ENCODE assay signal across 7 cellular contexts in genomic region chr17:35254107-35254802, GRCh38. TPM values are rescaled to one million over a fixed set of nuclear protein-coding genes. Genes with fewer than 3 reads are reported as not detected.
A peak's percentile ranks its signal among the peaks of the same experiment; 100 is the strongest.
DNase-seq lines count a peak whose midpoint lies in the region; ATAC-seq, FAIRE-seq and TF ChIP-seq lines count a peak whose summit lies in the region.

No MANE protein-coding gene starts in this region.

- FAIRE-seq in keratinocyte (lab: Jason Lieb, UNC) = peak; percentile 97

- no peaks in the 10 kb centered on the region for H3K9me3 ChIP-seq in keratinocyte (ENCODE audit: control insufficient read depth, low read depth, low read length)
- no peaks in the 10 kb centered on the region for H3K9me3 ChIP-seq in thoracic aorta

- H3K4me1 ChIP-seq in keratinocyte (ENCODE audit: control insufficient read depth, extremely low read depth, insufficient read depth, low read length) = peaks cover 23% of the 10 kb centered on the region
- H3K4me1 ChIP-seq in thoracic aorta (ENCODE audit: control insufficient read depth in 1 of 2, low read depth in 2 of 2) = peaks cover 9 to 31% of the 10 kb centered on the region in 2 donors

- H3K9ac ChIP-seq in keratinocyte (ENCODE audit: control insufficient read depth, extremely low read depth, insufficient read depth, low read length) = no peak overlapping the region

- H3K27me3 ChIP-seq in keratinocyte (ENCODE audit: control insufficient read depth, extremely low read depth, insufficient read depth, low read length) (no peaks in the 10 kb centered on the region), thoracic aorta (replicated peaks; ENCODE audit: insufficient read depth) (no peaks in the 10 kb centered on the region)

- no peak overlapping the region for H3K4me3 ChIP-seq in keratinocyte (ENCODE audit: control insufficient read depth in 2 of 3, extremely low read depth in 1 of 3, insufficient read depth in 2 of 3, low read depth in 1 of 3, low read length in 3 of 3)
- H3K4me3 ChIP-seq in thoracic aorta = no peak overlapping the region

- H3K36me3 ChIP-seq in keratinocyte (ENCODE audit: control insufficient read depth in 2 of 2, extremely low read depth in 1 of 2, insufficient read depth in 2 of 2, low read length in 2 of 2) (peaks cover 6 to 35% of the 10 kb centered on the region in 2 experiments), thoracic aorta (no peaks in the 10 kb centered on the region)

- dilution Hi-C loops in keratinocyte (cut with MboI; ENCODE audit: extremely low pct_ligation_motif_present, low sequenced_read_pairs) = no loop called here

- peak overlapping the region; percentile 52 for H3K4me2 ChIP-seq in keratinocyte (ENCODE audit: control insufficient read depth, extremely low read depth, insufficient read depth, low read depth, low read length)

- peak; percentile 88 for ATAC-seq in thoracic aorta (ENCODE audit: insufficient number of reproducible peaks, low FRiP score, low read depth)

- no peak for TF ChIP-seq RAD21 in Ishikawa (IDR thresholded peaks at IDR 0.05; ENCODE audit: low read depth)

- TF ChIP-seq CTCF in keratinocyte (optimal IDR thresholded peaks at IDR 0.05 in 1 of 3, IDR thresholded peaks at IDR 0.05 in 1 of 3, conservative IDR thresholded peaks at IDR 0.05 in 1 of 3; ENCODE audit: extremely low read depth in 1 of 3, insufficient read depth in 2 of 3, low read length in 3 of 3) (no peak), thoracic aorta (IDR thresholded peaks at IDR 0.05) (no peak)

- TF ChIP-seq EP300 in Ishikawa (IDR thresholded peaks at IDR 0.05; ENCODE audit: borderline replicate concordance) = no peak

- peaks cover 55% of the 10 kb centered on the region for H3K79me2 ChIP-seq in keratinocyte (ENCODE audit: control insufficient read depth, insufficient read depth, low read length)

- H3K9me1 ChIP-seq in keratinocyte (ENCODE audit: control insufficient read depth, extremely low read depth, insufficient read depth, low read length) = peaks cover 10% of the 10 kb centered on the region

- H4K20me1 ChIP-seq in keratinocyte (ENCODE audit: control insufficient read depth, extremely low read depth, insufficient read depth, low read length) = peaks cover 32% of the 10 kb centered on the region

- DNase-seq in amniotic epithelial cell (ENCODE audit: low read depth) = peak; percentile 97
- DNase-seq in keratinocyte (ENCODE audit: low read depth, low spot score) = no peak
- DNase-seq in thoracic aorta (ENCODE audit: low spot score) = peak; percentile 56
- no peak for DNase-seq in NCI-H1694 treated with DMSO at 0.1 percent for 48 hours (lab: John Stamatoyannopoulos, UW)
- no peak for DNase-seq in HPDE6-E6E7 (ENCODE audit: extremely low spot score)
- DNase-seq in HuH-7 (ENCODE audit: low spot score) = no peak

- H3K27ac ChIP-seq in keratinocyte (ENCODE audit: control insufficient read depth, insufficient read depth, low read length) = peak overlapping the region; percentile 57
- H3K27ac ChIP-seq in thoracic aorta = peak overlapping the region; percentile 47 to 69

- no peak overlapping the region for H2AFZ ChIP-seq in keratinocyte (ENCODE audit: control insufficient read depth, low read length)

TF ChIP-seq in Ishikawa, 13 proteins besides CTCF, POLR2A, EP300 and RAD21:
- TF ChIP-seq TCF12 (IDR thresholded peaks at IDR 0.05; ENCODE audit: low read depth) (no peak), CEBPB (IDR thresholded peaks at IDR 0.05) (peak; percentile 51; the same call in 1 of the 2 replicates)

RNA-seq across cellular contexts. Expression of gene SLFN5, which starts 11.4 kb away (rescaled TPM):
- 51.4 to 101 TPM (median 79.9 TPM) in 3 replicates for polyA plus RNA-seq in keratinocyte
- polyA plus RNA-seq in keratinocyte (2011; ENCODE audit: low read depth) = 38.9 TPM
- 33.9 and 61.9 TPM in 2 replicates for polyA plus RNA-seq in keratinocyte (2011; cell fraction: cytosol; rRNA removed)
- polyA plus RNA-seq in keratinocyte (2011; cell fraction: nucleus; rRNA removed) = 64.9 and 82.1 TPM in 2 replicates
- polyA plus RNA-seq in keratinocyte (2012; ENCODE audit: low replicate concordance) = 26.7 and 74.4 TPM in 2 replicates
- polyA minus RNA-seq in keratinocyte = 53.5 to 129 TPM (median 69.1 TPM) in 3 replicates
- polyA minus RNA-seq in keratinocyte (2011; cell fraction: cytosol; rRNA and poly(A)+ RNA removed) = 30.3 TPM
- polyA minus RNA-seq in keratinocyte (2011; cell fraction: nucleus; rRNA and poly(A)+ RNA removed) = 66.7 and 149 TPM in 2 replicates
- total RNA-seq in thoracic aorta = 10 to 100 TPM; 19.0 to 23.8 TPM

Comparison
In these comparisons a context has a peak if more than half of its experiments do, and no peak if none do; other contexts are left out.
1. DNase-seq: peak in amniotic epithelial cell (single experiment) and thoracic aorta (single experiment); none in keratinocyte (single experiment), NCI-H1694 treated with DMSO at 0.1 percent for 48 hours (single experiment), HPDE6-E6E7 (single experiment) and HuH-7 (single experiment).